15 cellular contexts compared by ENCODE assay signal in genomic region chrX:113512700-113513395, GRCh38.
A peak's percentile ranks its signal among the peaks of the same experiment; 100 is the strongest.
DNase-seq lines count a peak whose midpoint lies in the region; ATAC-seq and FAIRE-seq lines count a peak whose summit lies in the region.
"Had no signal": no experiment of that assay in that cellular context is flagged by ENCODE, and none has a peak within 500 bp of the region (broad histone marks: within the 10 kb centered on the region; RNA-seq: fewer than 3 reads in every experiment).

No MANE protein-coding gene starts in this region.

- no peaks in the 10 kb centered on the region for H3K9me3 Mint-ChIP-seq in activated T-cell treated with anti-CD3 and anti-CD28 coated beads, Interleukin-2, amount 50 U/mL, for 4 hours
- H3K9me3 Mint-ChIP-seq in CD8-positive, alpha-beta memory T cell = peaks cover 0 to 8% (median 4%) of the 10 kb centered on the region in 5 donors

- H3K27me3 Mint-ChIP-seq in activated T-cell treated with anti-CD3 and anti-CD28 coated beads, Interleukin-2, amount 50 U/mL, for 4 hours (ENCODE audit: low read depth) = no peaks in the 10 kb centered on the region
- no peaks in the 10 kb centered on the region for H3K27me3 Mint-ChIP-seq in CD8-positive, alpha-beta memory T cell

- H3K9me3 ChIP-seq in CD8-positive, alpha-beta memory T cell (ENCODE audit: low read length) = no peaks in the 10 kb centered on the region
- H3K9me3 ChIP-seq: upper lobe of left lung had no signal

- H3K36me3 Mint-ChIP-seq in activated T-cell treated with anti-CD3 and anti-CD28 coated beads, Interleukin-2, amount 50 U/mL, for 4 hours (ENCODE audit: insufficient read depth) = no peaks in the 10 kb centered on the region
- no peaks in the 10 kb centered on the region for H3K36me3 Mint-ChIP-seq in CD8-positive, alpha-beta memory T cell
- H3K36me3 Mint-ChIP-seq: natural killer cell had no signal

- H3K27me3 ChIP-seq in CD8-positive, alpha-beta memory T cell (ENCODE audit: insufficient read depth, low read length, poor library complexity, severe bottlenecking) = no peaks in the 10 kb centered on the region
- H3K27me3 ChIP-seq: upper lobe of left lung had no signal

- H3K4me1 Mint-ChIP-seq in activated T-cell treated with anti-CD3 and anti-CD28 coated beads, Interleukin-2, amount 50 U/mL, for 4 hours (ENCODE audit: low read depth) = no peaks in the 10 kb centered on the region
- H3K4me1 Mint-ChIP-seq in CD8-positive, alpha-beta memory T cell = no peaks in the 10 kb centered on the region
- H3K4me1 Mint-ChIP-seq: natural killer cell had no signal

- FAIRE-seq in HTR-8/SVneo (lab: Jason Lieb, UNC) = no peak
- FAIRE-seq: endometrium, G401.6 had no signal

- in situ Hi-C loops in ACHN (cut with HindIII; ENCODE audit: low pct_ligation_motif_present, low pct_unique_long_range_greater_than_20kb, low sequenced_read_pairs) = no loop called here

- H3K4me3 ChIP-seq in CD8-positive, alpha-beta memory T cell (ENCODE audit: low read length) = no peak overlapping the region
- H3K4me3 ChIP-seq: upper lobe of left lung had no signal

- H3K27ac ChIP-seq in CD8-positive, alpha-beta memory T cell (ENCODE audit: low read depth, low read length) = no peak overlapping the region
- H3K27ac ChIP-seq: upper lobe of left lung had no signal

- H3K4me1 ChIP-seq in CD8-positive, alpha-beta memory T cell (ENCODE audit: insufficient read depth, low read length) = no peaks in the 10 kb centered on the region
- H3K4me1 ChIP-seq: upper lobe of left lung had no signal

- CTCF ChIA-PET in CD8-positive, alpha-beta memory T cell (lab: Charles Lee) = no interaction called here

- no peak for ATAC-seq in activated T-cell treated with anti-CD3 and anti-CD28 coated beads, Interleukin-2, amount 50 U/mL, for 4 hours
- ATAC-seq in HG02970 (IDR thresholded peaks at IDR 0.05; ENCODE audit: low FRiP score, unreplicated experiment) = no peak
- ATAC-seq: natural killer cell had no signal

- POLR2A ChIA-PET in CD8-positive, alpha-beta memory T cell (lab: Charles Lee) = no interaction called here

- H3K27ac Mint-ChIP-seq in CD8-positive, alpha-beta memory T cell = no peak overlapping the region
- H3K27ac Mint-ChIP-seq: natural killer cell had no signal

- no peaks in the 10 kb centered on the region for H3K36me3 ChIP-seq in CD8-positive, alpha-beta memory T cell (ENCODE audit: insufficient read depth, low read length)
- H3K36me3 ChIP-seq: upper lobe of left lung had no signal

- no peak overlapping the region for H3K4me3 Mint-ChIP-seq in activated T-cell treated with anti-CD3 and anti-CD28 coated beads, Interleukin-2, amount 50 U/mL, for 4 hours
- no peak overlapping the region for H3K4me3 Mint-ChIP-seq in CD8-positive, alpha-beta memory T cell
- H3K4me3 Mint-ChIP-seq: natural killer cell had no signal

- DNase-seq in ACHN (peak; percentile 78), HTR-8/SVneo (ENCODE audit: insufficient read length, low spot score) (peak; percentile 5), astrocyte of the hippocampus (ENCODE audit: low read depth, low spot score) (peak; percentile 65), islet precursor cell (peak; percentile 58), NCI-H345 (lab: John Stamatoyannopoulos, UW) (no peak)
- no peak for DNase-seq in activated T-cell treated with anti-CD3 and anti-CD28 coated beads, Interleukin-2, amount 50 U/mL, for 4 hours
- no peak for DNase-seq in CD8-positive, alpha-beta memory T cell
- DNase-seq: AML-193; natural killer cell; NCI-H1694 treated with DMSO at 0.1 percent for 48 hours; stimulated activated CD4-positive, alpha-beta T cell treated with anti-CD3 and anti-CD28 coated beads, Interleukin-12 subunit alpha, Interleukin-12 subunit beta, amount 100 ng/mL, for 4 hours; upper lobe of left lung had no signal

Comparison
In these comparisons a context has a peak if more than half of its experiments do, and no peak if none do; other contexts are left out.
1. DNase-seq: peak in ACHN (single experiment), HTR-8/SVneo (single experiment), astrocyte of the hippocampus (single experiment) and islet precursor cell (single experiment); none in activated T-cell treated with anti-CD3 and anti-CD28 coated beads, Interleukin-2, amount 50 U/mL, for 4 hours (single experiment), CD8-positive, alpha-beta memory T cell (0 of 5) and NCI-H345 (single experiment).